Comparison of ENCODE assay signal across 22 cellular contexts in genomic region chr19:47146920-47147319, GRCh38. TPM values are rescaled to one million over a fixed set of nuclear protein-coding genes. Genes with fewer than 3 reads are reported as not detected.
DNase-seq lines count a peak whose midpoint lies in the region; TF ChIP-seq lines count a peak whose summit lies in the region.
"Had no signal": no experiment of that assay in that cellular context is flagged by ENCODE, and none has a peak within 500 bp of the region (broad histone marks: within the 10 kb centered on the region; RNA-seq: fewer than 3 reads in every experiment).

No MANE protein-coding gene starts in this region.

- CTCF ChIA-PET in activated naive CD4-positive, alpha-beta T cell treated with anti-CD3 and anti-CD28 coated beads, Interleukin-2, amount 10 ng/mL, durations not matched to agents 7 days and 5 days (lab: Charles Lee): interaction anchor here (1.4 to 2.5 kb wide), 5 partner anchors 16 to 97 kb away, joined by 3 to 26 read pairs (median 6); partner anchors contain the start of gene SAE1
- CTCF ChIA-PET in activated CD4-positive, alpha-beta memory T cell treated with anti-CD3 and anti-CD28 coated beads for 36 hours (lab: Charles Lee): interaction anchor here (0.8 to 11.0 kb wide), 7 partner anchors 10 to 100 kb away, joined by 3 to 151 read pairs (median 5); partner anchors contain the start of gene SAE1

- in situ Hi-C loops in GM23248 (cut with MboI): no loop called here

- H3K27me3 ChIP-seq in GM23248 (replicated peaks; ENCODE audit: insufficient read depth): no peaks in the 10 kb centered on the region
- H3K27me3 ChIP-seq in dorsolateral prefrontal cortex: no peaks in the 10 kb centered on the region
- H3K27me3 ChIP-seq: ascending aorta, Peyer's patch had no signal

- TF ChIP-seq CTCF in endothelial cell (IDR thresholded peaks at IDR 0.05; ENCODE audit: unreplicated experiment) (no peak), GM10266 (IDR thresholded peaks at IDR 0.05; ENCODE audit: control insufficient read depth, insufficient read depth, low read depth, missing control alignments) (no peak), dorsolateral prefrontal cortex (IDR thresholded peaks at IDR 0.05 in 54 of 56, conservative IDR thresholded peaks at IDR 0.05 in 2 of 56; ENCODE audit: low read depth in 1 of 56, partially characterized antibody in 56 of 56) (no peak)

- no peaks in the 10 kb centered on the region for H3K9me2 ChIP-seq in GM23248 (ENCODE audit: insufficient read depth)

- H3K4me1 ChIP-seq in GM23248 (ENCODE audit: insufficient read depth): peaks cover 16% of the 10 kb centered on the region
- H3K4me1 ChIP-seq: ascending aorta had no signal

- H3K9ac ChIP-seq in GM23248: no peak overlapping the region

- H3K27ac Mint-ChIP-seq in activated naive CD4-positive, alpha-beta T cell treated with anti-CD3 and anti-CD28 coated beads, Interleukin-2, amount 10 ng/mL, durations not matched to agents 7 days and 5 days: peak overlapping the region; percentile 92
- H3K27ac Mint-ChIP-seq in activated CD4-positive, alpha-beta memory T cell treated with anti-CD3 and anti-CD28 coated beads for 36 hours: peak overlapping the region; percentile 72
- peak overlapping the region; percentile 33 for H3K27ac Mint-ChIP-seq in endothelial cell (ENCODE audit: unreplicated experiment)

- no peak overlapping the region for H3K4me2 ChIP-seq in GM23248 (ENCODE audit: unreplicated experiment)

- H2AFZ ChIP-seq in GM23248: no peak overlapping the region

- H3K4me3 ChIP-seq in GM23248 (no peak overlapping the region), dorsolateral prefrontal cortex (no peak overlapping the region)
- H3K4me3 ChIP-seq: ascending aorta, Peyer's patch had no signal

- intact Hi-C loops in activated CD4-positive, alpha-beta memory T cell treated with anti-CD3 and anti-CD28 coated beads for 36 hours (cut with micrococcal nuclease): loop anchor here (1.0 kb wide), 1 partner anchor 12 kb away; no protein-coding TSS in a partner anchor
- intact Hi-C loops in dorsolateral prefrontal cortex (cut with DNase I): no loop called here

- WGBS in GM23248 (ENCODE audit: low coverage in 1 of 2, low lambda C conversion rate in 2 of 2, missing lambda C conversion rate in 2 of 2), 2 experiments: 92 to 93% methylated on average over 2 of the region's 2 CpGs

- POLR2A ChIA-PET in activated CD4-positive, alpha-beta memory T cell treated with anti-CD3 and anti-CD28 coated beads for 36 hours (lab: Charles Lee): interaction anchor here (0.6 to 2.8 kb wide), 7 partner anchors 10 to 97 kb away, joined by 3 to 11 read pairs (median 5); no protein-coding TSS in a partner anchor

- H4K20me1 ChIP-seq in GM23248 (ENCODE audit: insufficient read depth): no peaks in the 10 kb centered on the region

- H3K79me2 ChIP-seq in GM23248 (ENCODE audit: insufficient read depth): peaks cover 99% of the 10 kb centered on the region

- H3K4me3 Mint-ChIP-seq in activated naive CD4-positive, alpha-beta T cell treated with anti-CD3 and anti-CD28 coated beads, Interleukin-2, amount 10 ng/mL, durations not matched to agents 7 days and 5 days: peak overlapping the region; percentile 3
- H3K4me3 Mint-ChIP-seq in activated CD4-positive, alpha-beta memory T cell treated with anti-CD3 and anti-CD28 coated beads for 36 hours: peak overlapping the region; percentile 10
- H3K4me3 Mint-ChIP-seq in endothelial cell (ENCODE audit: unreplicated experiment): peak overlapping the region; percentile 67

- peaks cover 47% of the 10 kb centered on the region for H3K36me3 ChIP-seq in GM23248 (ENCODE audit: low read depth)

- H3K27me3 Mint-ChIP-seq in activated naive CD4-positive, alpha-beta T cell treated with anti-CD3 and anti-CD28 coated beads, Interleukin-2, amount 10 ng/mL, durations not matched to agents 7 days and 5 days: no peaks in the 10 kb centered on the region
- no peaks in the 10 kb centered on the region for H3K27me3 Mint-ChIP-seq in activated CD4-positive, alpha-beta memory T cell treated with anti-CD3 and anti-CD28 coated beads for 36 hours
- no peaks in the 10 kb centered on the region for H3K27me3 Mint-ChIP-seq in endothelial cell (ENCODE audit: unreplicated experiment)

- peaks cover 64% of the 10 kb centered on the region for H3K4me1 Mint-ChIP-seq in activated naive CD4-positive, alpha-beta T cell treated with anti-CD3 and anti-CD28 coated beads, Interleukin-2, amount 10 ng/mL, durations not matched to agents 7 days and 5 days
- H3K4me1 Mint-ChIP-seq in activated CD4-positive, alpha-beta memory T cell treated with anti-CD3 and anti-CD28 coated beads for 36 hours (ENCODE audit: low read depth): peaks cover 69% of the 10 kb centered on the region
- no peaks in the 10 kb centered on the region for H3K4me1 Mint-ChIP-seq in endothelial cell (ENCODE audit: unreplicated experiment)

- DNase-seq in activated naive CD4-positive, alpha-beta T cell treated with anti-CD3 and anti-CD28 coated beads, Interleukin-2, amount 10 ng/mL, durations not matched to agents 7 days and 5 days: no peak
- no peak for DNase-seq in activated naive CD4-positive, alpha-beta T cell treated with anti-CD3 and anti-CD28 coated beads, Interleukin-2, amount 50 U/mL, for 16 hours
- no peak for DNase-seq in activated CD4-positive, alpha-beta memory T cell treated with anti-CD3 and anti-CD28 coated beads for 36 hours
- no peak for DNase-seq in endothelial cell (ENCODE audit: low spot score)
- no peak for DNase-seq in GM10266 (ENCODE audit: extremely low spot score)
- no peak for DNase-seq in GM23248
- no peak for DNase-seq in dorsolateral prefrontal cortex
- no peak for DNase-seq in C1 segment of cervical spinal cord (lab: John Stamatoyannopoulos, UW)
- DNase-seq: activated CD4-positive, alpha-beta T cell treated with anti-CD3 and anti-CD28 coated beads for 48 hours; cerebellar nuclear complex; DND-41; effector CD8-positive, alpha-beta T cell; glutamatergic neuron; KG1; MV-4-11; NCI-H2029 treated with DMSO at 0.1 percent for 48 hours; NCI-H446 treated with DMSO at 0.1 percent for 48 hours; NK-92 treated with Interleukin-12 subunit alpha and Interleukin-12 subunit beta, amount 100 ng/mL, for 24 hours; Peyer's patch; stimulated activated CD4-positive, alpha-beta T cell treated with anti-CD3 and anti-CD28 coated beads, Interleukin-4, amount 100 ng/mL, for 24 hours; substantia nigra had no signal

- H3K27ac ChIP-seq in GM23248 (no peak overlapping the region), dorsolateral prefrontal cortex (peak overlapping the region in 1 of 59 donors; percentile 20)
- H3K27ac ChIP-seq: ascending aorta had no signal

- peaks cover 15% of the 10 kb centered on the region for H3F3A ChIP-seq in GM23248 (ENCODE audit: insufficient read depth)

- peaks cover 57% of the 10 kb centered on the region for H3K36me3 Mint-ChIP-seq in activated naive CD4-positive, alpha-beta T cell treated with anti-CD3 and anti-CD28 coated beads, Interleukin-2, amount 10 ng/mL, durations not matched to agents 7 days and 5 days
- peaks cover 68% of the 10 kb centered on the region for H3K36me3 Mint-ChIP-seq in activated CD4-positive, alpha-beta memory T cell treated with anti-CD3 and anti-CD28 coated beads for 36 hours
- peaks cover 44% of the 10 kb centered on the region for H3K36me3 Mint-ChIP-seq in endothelial cell (ENCODE audit: low read depth, unreplicated experiment)

- H3K9me3 Mint-ChIP-seq in activated naive CD4-positive, alpha-beta T cell treated with anti-CD3 and anti-CD28 coated beads, Interleukin-2, amount 10 ng/mL, durations not matched to agents 7 days and 5 days: no peaks in the 10 kb centered on the region
- no peaks in the 10 kb centered on the region for H3K9me3 Mint-ChIP-seq in activated CD4-positive, alpha-beta memory T cell treated with anti-CD3 and anti-CD28 coated beads for 36 hours
- no peaks in the 10 kb centered on the region for H3K9me3 Mint-ChIP-seq in endothelial cell (ENCODE audit: unreplicated experiment)

- H3K9me3 ChIP-seq in GM23248 (ENCODE audit: low read depth): no peaks in the 10 kb centered on the region
- H3K9me3 ChIP-seq: ascending aorta, Peyer's patch had no signal

RNA-seq across cellular contexts. Expression of gene SAE1, which starts 16.3 kb away (rescaled TPM):
- total RNA-seq in activated CD4-positive, alpha-beta memory T cell treated with anti-CD3 and anti-CD28 coated beads for 36 hours: 100 to 1,000 TPM; 154 to 157 TPM
- total RNA-seq in endothelial cell (ENCODE audit: unreplicated experiment) (134 TPM), dorsolateral prefrontal cortex (100 to 1,000 TPM in 2 of 120 experiments, 10 to 100 TPM in 118; 50.2 to 109 (median 75.1) TPM)
- total RNA-seq in GM23248 (2014; rRNA removed; shearing (Covaris generic)): 132 and 177 TPM in 2 replicates
- polyA plus RNA-seq in GM23248 (2016; fragmentation: Nextera tagmentation; extraction: Ambion mirVana): 143 and 154 TPM in 2 replicates

RNA-seq across cellular contexts. Expression of gene ZC3H4, which starts 33.3 kb away (rescaled TPM):
- total RNA-seq in activated CD4-positive, alpha-beta memory T cell treated with anti-CD3 and anti-CD28 coated beads for 36 hours: 10 to 100 TPM; 77.1 to 78.6 TPM
- total RNA-seq in endothelial cell (ENCODE audit: unreplicated experiment) (56.7 TPM), dorsolateral prefrontal cortex (10 to 100 TPM; 28.4 to 56.1 (median 40.3) TPM)
- total RNA-seq in GM23248 (2014; rRNA removed; shearing (Covaris generic)): 9.1 and 9.9 TPM in 2 replicates
- polyA plus RNA-seq in GM23248 (2016; fragmentation: Nextera tagmentation; extraction: Ambion mirVana): 6.0 and 7.0 TPM in 2 replicates

Comparison
In these comparisons a context has a peak if more than half of its experiments do, and no peak if none do; other contexts are left out.
1. H3K27ac Mint-ChIP-seq: peak in every context shown above with its lines; median percentile 92 in activated naive CD4-positive, alpha-beta T cell treated with anti-CD3 and anti-CD28 coated beads, Interleukin-2, amount 10 ng/mL, durations not matched to agents 7 days and 5 days; 72 in activated CD4-positive, alpha-beta memory T cell treated with anti-CD3 and anti-CD28 coated beads for 36 hours; 33 in endothelial cell.
2. H3K4me3 Mint-ChIP-seq: peak in every context shown above with its lines; median percentile 67 in endothelial cell; 10 in activated CD4-positive, alpha-beta memory T cell treated with anti-CD3 and anti-CD28 coated beads for 36 hours; 3 in activated naive CD4-positive, alpha-beta T cell treated with anti-CD3 and anti-CD28 coated beads, Interleukin-2, amount 10 ng/mL, durations not matched to agents 7 days and 5 days.